Comparison of ENCODE assay signal across 1 cellular context in genomic region chr1:101260531-101260930, GRCh38.
TF ChIP-seq lines count a peak whose summit lies in the region.

No MANE protein-coding gene starts in this region.

TF ChIP-seq in K562, 482 proteins besides CTCF, POLR2A, EP300 and RAD21:
- TF ChIP-seq HNRNPL (IDR thresholded peaks at IDR 0.05; ENCODE audit: low read depth, low read length) (no peak), ETV1 (tag; conservative IDR thresholded peaks at IDR 0.05; ENCODE audit: low read depth) (no peak), CTBP1 (IDR thresholded peaks at IDR 0.05; ENCODE audit: borderline replicate concordance) (no peak), MBD2 (IDR thresholded peaks at IDR 0.05; ENCODE audit: borderline replicate concordance, low read depth) (no peak), ZNF583 (CRISPR knock-in tag; IDR thresholded peaks at IDR 0.05) (no peak), NFYB (IDR thresholded peaks at IDR 0.05; ENCODE audit: extremely low read depth, insufficient read length) (no peak), FOXA1 (IDR thresholded peaks at IDR 0.05; ENCODE audit: borderline replicate concordance) (no peak), POLR2G (IDR thresholded peaks at IDR 0.05; ENCODE audit: low read depth, low read length) (no peak), ZNF507 (tag; conservative IDR thresholded peaks at IDR 0.05) (no peak), MAZ (CRISPR knock-in tag; conservative IDR thresholded peaks at IDR 0.05 in 1 of 2, IDR thresholded peaks at IDR 0.05 in 1 of 2) (no peak)
